Comparison of ENCODE assay signal across 18 cellular contexts in the genomic region with DNA sequence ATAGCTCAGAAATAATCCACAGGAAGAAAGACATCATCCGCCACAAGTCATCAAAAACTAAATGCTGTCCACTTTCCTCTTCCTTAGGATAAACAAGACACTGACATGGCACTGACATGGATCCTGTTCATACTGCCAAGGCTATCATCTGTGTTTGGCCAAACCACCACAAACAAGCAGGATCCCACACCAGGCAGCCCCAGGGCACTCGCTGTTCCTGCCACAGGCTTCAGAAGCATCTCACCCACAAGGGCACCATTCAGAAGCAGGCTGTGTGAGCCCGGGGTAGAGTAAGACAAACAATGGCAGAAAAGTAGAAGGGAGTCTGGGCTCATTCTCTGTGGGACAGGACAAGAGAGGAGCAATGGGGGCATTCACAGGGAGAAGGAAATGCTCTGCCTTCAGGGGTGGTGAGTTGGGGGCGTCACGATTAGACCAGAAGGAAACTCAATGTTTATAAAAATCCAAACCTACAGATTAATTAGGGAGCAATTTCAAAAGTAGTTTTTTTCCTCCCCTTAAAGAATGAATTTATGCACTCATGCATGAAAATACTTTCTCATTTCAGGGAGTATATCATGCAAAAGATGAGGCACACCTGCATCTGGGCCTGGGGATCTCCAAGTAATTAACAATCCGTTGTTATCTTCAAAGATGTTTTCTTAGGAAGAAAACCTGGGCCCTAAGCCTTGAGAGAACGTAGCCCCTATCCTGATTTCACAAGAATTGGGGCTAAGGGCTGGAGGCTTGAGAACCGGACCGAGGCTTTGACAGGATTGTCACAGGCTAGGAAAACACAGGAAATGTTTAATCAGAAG. TPM values are rescaled to one million over a fixed set of nuclear protein-coding genes. Genes with fewer than 3 reads are reported as not detected.
DNase-seq lines count a peak whose midpoint lies in the region; ATAC-seq, FAIRE-seq and TF ChIP-seq lines count a peak whose summit lies in the region.
"Had no signal": no experiment of that assay in that cellular context is flagged by ENCODE, and none has a peak within 500 bp of the region (broad histone marks: within the 10 kb centered on the region; RNA-seq: fewer than 3 reads in every experiment).

No MANE protein-coding gene starts in this region.

- no peak overlapping the region for H2BK5ac ChIP-seq in neuronal stem cell (ENCODE audit: low read length)

- CTCF ChIA-PET in HepG2 (lab: Yijun Ruan, JAX; ENCODE audit: low intra/inter-chr PET ratio, low total read pairs) = no interaction called here

- no peak overlapping the region for H3K4ac ChIP-seq in neuronal stem cell (ENCODE audit: low read length)

- no peaks in the 10 kb centered on the region for H3K79me2 ChIP-seq in HepG2 (ENCODE audit: insufficient read depth, low read length)

- no peak overlapping the region for H3K14ac ChIP-seq in neuronal stem cell (ENCODE audit: low read length)

- ATAC-seq in HepG2 = peak; percentile 34; the same call in 1 of the 3 replicates
- ATAC-seq in right lobe of liver = no peak
- ATAC-seq in upper lobe of right lung = no peak
- no peak for ATAC-seq in HG03139 (IDR thresholded peaks at IDR 0.05; ENCODE audit: unreplicated experiment)
- no peak for ATAC-seq in HG03025 (IDR thresholded peaks at IDR 0.05; ENCODE audit: low FRiP score, unreplicated experiment)
- ATAC-seq in HG03457 (IDR thresholded peaks at IDR 0.05; ENCODE audit: unreplicated experiment) = no peak
- ATAC-seq: left cardiac atrium had no signal

- 32% methylated on average over 9 of the region's 9 CpGs for WGBS in HepG2 (ENCODE audit: low lambda C conversion rate)
- 50% methylated on average over 8 of the region's 9 CpGs for WGBS in right lobe of liver (ENCODE audit: insufficient coverage, low coverage, low lambda C conversion rate, missing lambda C conversion rate)
- no CpG with 5 or more reads among the region's 9 CpGs for WGBS in neuronal stem cell (ENCODE audit: extremely low coverage in 2 of 2, insufficient read length in 2 of 2, insufficient replicate concordance in 1 of 2), 2 donors

- H3K4me1 ChIP-seq in HepG2 (ENCODE audit: insufficient read depth, low read length) = peaks cover 41% of the 10 kb centered on the region
- peaks cover 0 to 42% (median 8%) of the 10 kb centered on the region in 4 donors for H3K4me1 ChIP-seq in right lobe of liver
- H3K4me1 ChIP-seq in neuronal stem cell (ENCODE audit: control insufficient read depth in 2 of 2, insufficient read depth in 1 of 2, low read depth in 1 of 2, low read length in 2 of 2) = no peaks in the 10 kb centered on the region
- H3K4me1 ChIP-seq in upper lobe of right lung = peaks cover under 1% of the 10 kb centered on the region

- BruUV-seq in HepG2 (replicated peaks; lab: Mats Ljungman, UMichigan) = no TSS peak

- H4K20me1 ChIP-seq in HepG2 (ENCODE audit: insufficient read depth, low read length) = no peaks in the 10 kb centered on the region

- H2BK120ac ChIP-seq in neuronal stem cell (ENCODE audit: low read depth, low read length) = no peak overlapping the region

- no peak overlapping the region for H2BK15ac ChIP-seq in neuronal stem cell (ENCODE audit: low read length)

- H2BK12ac ChIP-seq in neuronal stem cell (ENCODE audit: low read length) = no peak overlapping the region

- H3K23ac ChIP-seq in neuronal stem cell (ENCODE audit: low read depth, low read length, poor library complexity) = no peak overlapping the region

- TF ChIP-seq CTCF in HepG2 (CRISPR knock-in tag; IDR thresholded peaks at IDR 0.05) (no peak), right lobe of liver (IDR thresholded peaks at IDR 0.05) (no peak), choroid plexus epithelial cell (conservative IDR thresholded peaks at IDR 0.05; ENCODE audit: low read depth, low read length) (no peak), upper lobe of right lung (IDR thresholded peaks at IDR 0.05) (no peak)

- H3K36me3 ChIP-seq in HepG2 (replicated peaks in 1 of 2; ENCODE audit: control insufficient read depth in 1 of 2, insufficient read depth in 2 of 2, low read length in 2 of 2) = no peaks in the 10 kb centered on the region
- H3K36me3 ChIP-seq in right lobe of liver = no peaks in the 10 kb centered on the region
- no peaks in the 10 kb centered on the region for H3K36me3 ChIP-seq in neuronal stem cell (replicated peaks in 1 of 2; ENCODE audit: control insufficient read depth in 2 of 2, insufficient read depth in 2 of 2, low read length in 2 of 2)
- H3K36me3 ChIP-seq in upper lobe of right lung = no peaks in the 10 kb centered on the region
- H3K36me3 ChIP-seq: Peyer's patch, spleen had no signal

- H4K8ac ChIP-seq in neuronal stem cell (ENCODE audit: low read depth, low read length) = no peak overlapping the region

- H3K79me1 ChIP-seq in neuronal stem cell (ENCODE audit: low read depth, low read length) = no peaks in the 10 kb centered on the region

- H2AFZ ChIP-seq in HepG2 (ENCODE audit: low read length) = no peak overlapping the region
- no peak overlapping the region for H2AFZ ChIP-seq in neuronal stem cell (ENCODE audit: low read length)

- TF ChIP-seq POLR2A in HepG2 (IDR thresholded peaks at IDR 0.05; ENCODE audit: insufficient read depth in 1 of 2, low read depth in 2 of 2, low read length in 2 of 2) = no peak
- no peak for TF ChIP-seq POLR2A in right lobe of liver (IDR thresholded peaks at IDR 0.05)

- 0 out of 2 replicates have a peak overlapping the region, but pooled peaks have one; percentile 8 for H3K4me2 ChIP-seq in HepG2 (ENCODE audit: low read depth, low read length)
- H3K4me2 ChIP-seq in neuronal stem cell (ENCODE audit: insufficient read depth, low read length, poor library complexity, severe bottlenecking) = no peak overlapping the region

- intact Hi-C loops in HepG2 (cut with micrococcal nuclease; ENCODE audit: unreplicated experiment) (no loop called here), right lobe of liver (cut with DNase I) (no loop called here), upper lobe of right lung (cut with DNase I) (no loop called here)

- no peak for FAIRE-seq in HepG2 (lab: Jason Lieb, UNC)
- FAIRE-seq: endometrium, GM12892 had no signal

- in situ Hi-C loops in HepG2 (cut with HindIII; ENCODE audit: extremely low pct_ligation_motif_present, low pct_unique_long_range_greater_than_20kb) = no loop called here

- TF ChIP-seq EP300 in HepG2 (IDR thresholded peaks at IDR 0.05; ENCODE audit: low read depth in 2 of 2, low read length in 2 of 2) = no peak
- no peak for TF ChIP-seq EP300 in HepG2 (CRISPR knock-in tag; IDR thresholded peaks at IDR 0.05; ENCODE audit: borderline replicate concordance)

- H3K9ac ChIP-seq in HepG2 (ENCODE audit: insufficient read depth, low read depth, low read length) (no peak overlapping the region), neuronal stem cell (ENCODE audit: low read depth, low read length, poor library complexity) (peak overlapping the region; percentile 38)

- H3K27me3 ChIP-seq in HepG2 (ENCODE audit: control insufficient read depth in 1 of 2, insufficient read depth in 2 of 2, low read length in 2 of 2) (peaks cover 0 to 13% of the 10 kb centered on the region in 2 experiments; a peak in 1 of 5 replicates), right lobe of liver (no peaks in the 10 kb centered on the region), neuronal stem cell (ENCODE audit: control insufficient read depth in 3 of 3, insufficient read depth in 3 of 3, low read depth in 1 of 3, low read length in 3 of 3) (peaks cover 0 to 3% (median 0%) of the 10 kb centered on the region in 3 experiments), upper lobe of right lung (no peaks in the 10 kb centered on the region)
- H3K27me3 ChIP-seq: Peyer's patch, spleen had no signal

- no peak overlapping the region for H3K27ac ChIP-seq in HepG2 (ENCODE audit: extremely low read length, insufficient read depth, low read length)
- H3K27ac ChIP-seq in right lobe of liver = no peak overlapping the region
- H3K27ac ChIP-seq in neuronal stem cell (replicated peaks; ENCODE audit: low read length) = no peak overlapping the region
- H3K27ac ChIP-seq in upper lobe of right lung = peak overlapping the region; percentile 55
- H3K27ac ChIP-seq: spleen had no signal

- H3K18ac ChIP-seq in neuronal stem cell (ENCODE audit: low read length) = no peak overlapping the region

- no peak for TF ChIP-seq RAD21 in HepG2 (CRISPR knock-in tag; IDR thresholded peaks at IDR 0.05)

- no peak overlapping the region for H3K4me3 ChIP-seq in HepG2 (replicated peaks in 1 of 3; ENCODE audit: insufficient read depth in 1 of 3, low read depth in 2 of 3, low read length in 3 of 3)
- H3K4me3 ChIP-seq in right lobe of liver = no peak overlapping the region
- no peak overlapping the region for H3K4me3 ChIP-seq in choroid plexus epithelial cell (ENCODE audit: low read depth, low read length)
- H3K4me3 ChIP-seq in neuronal stem cell (ENCODE audit: low read length in 2 of 2) = no peak overlapping the region
- no peak overlapping the region for H3K4me3 ChIP-seq in upper lobe of right lung
- H3K4me3 ChIP-seq: Peyer's patch, spleen had no signal

- no peaks in the 10 kb centered on the region for H3K9me3 ChIP-seq in HepG2 (ENCODE audit: low read length)
- H3K9me3 ChIP-seq in right lobe of liver = no peaks in the 10 kb centered on the region
- H3K9me3 ChIP-seq in neuronal stem cell (replicated peaks in 1 of 2; ENCODE audit: control insufficient read depth in 2 of 2, insufficient read depth in 1 of 2, low read depth in 1 of 2, low read length in 2 of 2) = no peaks in the 10 kb centered on the region
- no peaks in the 10 kb centered on the region for H3K9me3 ChIP-seq in upper lobe of right lung
- H3K9me3 ChIP-seq: Peyer's patch, spleen had no signal

- DNase-seq in HepG2 (ENCODE audit: low spot score) = no peak
- DNase-seq in right lobe of liver = no peak
- DNase-seq in choroid plexus epithelial cell (ENCODE audit: low read depth) = peak; percentile 27
- DNase-seq in neuronal stem cell (ENCODE audit: low spot score) = no peak
- DNase-seq in upper lobe of right lung = no peak
- DNase-seq: activated CD4-positive, alpha-beta T cell treated with anti-CD3 and anti-CD28 coated beads, Interleukin-2, amount 50 U/mL, for 48 hours; activated effector memory CD4-positive, alpha-beta T cell treated with Interleukin-2 at 50 U/mL for 16 hours; EL; glutamatergic neuron; left cardiac atrium; Peyer's patch; spleen; T-helper 2 cell had no signal

- H2AK5ac ChIP-seq in neuronal stem cell (ENCODE audit: low read depth, low read length) = no peak overlapping the region

- no peak overlapping the region for H4K91ac ChIP-seq in neuronal stem cell (ENCODE audit: low read depth, low read length, poor library complexity)

- POLR2A ChIA-PET in HepG2 (lab: Yijun Ruan, JAX) = no interaction called here

RNA-seq across cellular contexts. Expression of gene ATP1A1, which starts 43.3 kb away (rescaled TPM):
- 210 and 280 TPM in 2 replicates for total RNA-seq in HepG2 (2016; rRNA removed; fragmentation: Illumina TruSeq; extraction: Trizol)
- 60.3 and 83.4 TPM in 2 replicates for total RNA-seq in HepG2 (2016; cell fraction: cytosol; rRNA removed; fragmentation: Illumina TruSeq; extraction: Trizol; ENCODE audit: low read depth)
- 183 and 291 TPM in 2 replicates for total RNA-seq in HepG2 (2016; cell fraction: insoluble cytoplasmic fraction; rRNA removed; fragmentation: Illumina TruSeq; extraction: Trizol)
- total RNA-seq in HepG2 (2016; cell fraction: membrane; rRNA removed; fragmentation: Illumina TruSeq; extraction: Trizol) = 133 and 176 TPM in 2 replicates
- total RNA-seq in HepG2 (2016; cell fraction: nucleus; rRNA removed; fragmentation: Illumina TruSeq; extraction: Trizol) = 383 and 432 TPM in 2 replicates
- 627 and 705 TPM in 2 replicates for polyA plus RNA-seq in HepG2 (2011; rRNA removed)
- 735 and 774 TPM in 2 replicates for polyA plus RNA-seq in HepG2 (2011; cell fraction: cytosol; rRNA removed)
- polyA plus RNA-seq in HepG2 (2011; cell fraction: nucleus; rRNA removed) = 313 and 327 TPM in 2 replicates
- polyA plus RNA-seq in HepG2 (2012) = 467 and 657 TPM in 2 replicates
- polyA plus RNA-seq in HepG2 (2016; cell fraction: cytosol; fragmentation: Illumina TruSeq; extraction: Trizol; ENCODE audit: low read depth) = 69.6 and 84.9 TPM in 2 replicates
- 219 and 228 TPM in 2 replicates for polyA plus RNA-seq in HepG2 (2016; cell fraction: insoluble cytoplasmic fraction; fragmentation: Illumina TruSeq; extraction: Trizol; ENCODE audit: low read depth)
- 106 and 149 TPM in 2 replicates for polyA plus RNA-seq in HepG2 (2016; cell fraction: membrane; fragmentation: Illumina TruSeq; extraction: Trizol; ENCODE audit: low read depth)
- polyA plus RNA-seq in HepG2 (2016; cell fraction: nucleus; fragmentation: Illumina TruSeq; extraction: Trizol; ENCODE audit: insufficient read depth, low read depth) = 515 and 526 TPM in 2 replicates
- polyA minus RNA-seq in HepG2 (2011; rRNA and poly(A)+ RNA removed; ENCODE audit: low replicate concordance) = 367 and 928 TPM in 2 replicates
- 438 and 487 TPM in 2 replicates for polyA minus RNA-seq in HepG2 (2011; cell fraction: cytosol; rRNA and poly(A)+ RNA removed)
- polyA minus RNA-seq in HepG2 (2011; cell fraction: nucleus; rRNA and poly(A)+ RNA removed) = 356 and 442 TPM in 2 replicates
- 100 to 1,000 TPM in 5 of 6 experiments, 10 to 100 TPM in 1; 83.6 to 153 (median 121) TPM for total RNA-seq in right lobe of liver
- 90.7 TPM for polyA plus RNA-seq in neuronal stem cell (2013, experiment 1 of 2)
- polyA plus RNA-seq in neuronal stem cell (2013, experiment 2 of 2) = 87.6 TPM
- total RNA-seq in upper lobe of right lung = 628 TPM
